23 cellular contexts compared by ENCODE assay signal in the genomic region with DNA sequence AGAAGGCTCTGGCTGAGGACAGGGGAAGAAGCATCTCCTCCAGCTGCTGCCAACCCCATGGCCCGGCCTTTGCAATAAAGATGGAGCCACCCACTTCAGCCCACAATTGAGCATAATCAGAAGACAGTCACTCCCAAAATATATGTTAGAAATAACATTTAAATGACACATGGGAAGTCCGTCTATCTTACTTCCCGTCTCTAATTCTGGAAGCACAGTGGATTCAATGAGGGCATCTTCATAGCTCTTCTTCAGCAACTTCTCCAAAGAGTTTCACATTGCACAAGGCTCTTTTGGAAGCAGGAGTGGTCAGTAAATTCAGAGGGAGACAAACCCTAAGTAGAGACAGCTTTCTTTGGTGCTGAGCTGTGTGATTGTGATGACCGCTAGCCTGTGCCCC.
"Had no signal": no experiment of that assay in that cellular context is flagged by ENCODE, and none has a peak within 500 bp of the region (broad histone marks: within the 10 kb centered on the region; RNA-seq: fewer than 3 reads in every experiment).

No MANE protein-coding gene starts in this region.

- ATAC-seq: effector memory CD8-positive, alpha-beta T cell; foreskin keratinocyte; left cardiac atrium; lower lobe of right lung; sciatic nerve; stimulated activated memory B cell treated with anti-CD40 and anti-IgM and Interleukin-4, amounts not matched to agents 10 μg/mL and 1 μg/mL and 100 μg/mL, for 72 hours had no signal

- H3K4me3 ChIP-seq: hepatocyte, left ventricle myocardium inferior, lower lobe of right lung, spleen, tibial artery, upper lobe of left lung, uterus had no signal

- H3K79me2 ChIP-seq: hepatocyte, parathyroid adenoma had no signal

- H3K9ac ChIP-seq: parathyroid adenoma had no signal

- H3K9me3 ChIP-seq: left ventricle myocardium inferior, lower lobe of right lung, tibial artery, upper lobe of left lung, uterus had no signal

- H2AFZ ChIP-seq: hepatocyte, parathyroid adenoma had no signal

- H3K27ac ChIP-seq: epithelial cell of prostate, foreskin keratinocyte, hepatocyte, lower lobe of right lung, parathyroid adenoma, spleen, tibial artery, upper lobe of left lung, uterus had no signal

- DNase-seq: effector memory CD8-positive, alpha-beta T cell; foreskin keratinocyte; head of caudate nucleus; kidney; left cardiac atrium; left ventricle myocardium inferior; lower lobe of right lung; mesenchymal stem cell; midbrain; naive B cell; occipital lobe; spleen; stimulated activated CD4-positive, alpha-beta T cell treated with anti-CD3 and anti-CD28 coated beads, Interleukin-15, amount 100 ng/mL, for 24 hours; stimulated activated CD4-positive, alpha-beta T cell treated with anti-CD3 and anti-CD28 coated beads, Interleukin-1b, Interleukin-23, amount 100 ng/mL, for 48 hours; stimulated activated CD4-positive, alpha-beta T cell treated with anti-CD3 and anti-CD28 coated beads, Interleukin-4, amount 100 ng/mL, for 24 hours; tibial artery; upper lobe of left lung; uterus had no signal

- H3K36me3 ChIP-seq: left ventricle myocardium inferior, lower lobe of right lung, spleen, tibial artery, upper lobe of left lung, uterus had no signal

- H3K4me2 ChIP-seq: hepatocyte had no signal

- H3K27me3 ChIP-seq: foreskin keratinocyte, hepatocyte, spleen, tibial artery, upper lobe of left lung, uterus had no signal

- H3K4me1 ChIP-seq: foreskin keratinocyte, lower lobe of right lung, parathyroid adenoma, spleen, tibial artery, upper lobe of left lung, uterus had no signal
